14 cellular contexts compared by ENCODE assay signal in genomic region chr9:19656704-19657103, GRCh38.
DNase-seq lines count a peak whose midpoint lies in the region; ATAC-seq and TF ChIP-seq lines count a peak whose summit lies in the region.
"Had no signal": no experiment of that assay in that cellular context is flagged by ENCODE, and none has a peak within 500 bp of the region (broad histone marks: within the 10 kb centered on the region; RNA-seq: fewer than 3 reads in every experiment).

No MANE protein-coding gene starts in this region.

- no peak overlapping the region for H2AFZ ChIP-seq in neural cell (ENCODE audit: low read depth, low read length)

- TF ChIP-seq RAD21 in neural cell (conservative IDR thresholded peaks at IDR 0.05) = no peak

- H3K9me3 ChIP-seq in neural cell (ENCODE audit: low read length) = no peaks in the 10 kb centered on the region
- H3K9me3 ChIP-seq: A549, BE2C, HAP-1 had no signal

- H3K9me2 ChIP-seq in neural cell (ENCODE audit: insufficient read depth, low read length) = no peaks in the 10 kb centered on the region

- H4K20me1 ChIP-seq in neural cell (ENCODE audit: insufficient read depth) = no peaks in the 10 kb centered on the region

- H3K4me3 ChIP-seq in dorsolateral prefrontal cortex (no peak overlapping the region), neural cell (ENCODE audit: low read length) (no peak overlapping the region)
- H3K4me3 ChIP-seq: A549, GM12878, HAP-1 had no signal

- H3K4me2 ChIP-seq in neural cell (ENCODE audit: low read length) = no peak overlapping the region
- H3K4me2 ChIP-seq: A549 had no signal

- H3K27me3 ChIP-seq in dorsolateral prefrontal cortex (no peaks in the 10 kb centered on the region), neural cell (ENCODE audit: insufficient read depth, low read depth, low read length) (no peaks in the 10 kb centered on the region)
- H3K27me3 ChIP-seq: BE2C had no signal

- H3K36me3 ChIP-seq in neural cell (ENCODE audit: insufficient read depth, low read length) = no peaks in the 10 kb centered on the region
- H3K36me3 ChIP-seq: BE2C, HAP-1 had no signal

- no peak for ATAC-seq in HG03097 (IDR thresholded peaks at IDR 0.05; ENCODE audit: low FRiP score, unreplicated experiment)
- no peak for ATAC-seq in HG02970 (IDR thresholded peaks at IDR 0.05; ENCODE audit: low FRiP score, unreplicated experiment)
- ATAC-seq: A549, GM12878 had no signal

- intact Hi-C loops in dorsolateral prefrontal cortex (cut with DNase I) = loop anchor here in 1 of 2 donors (5.0 to 10.0 kb wide), 2 partner anchors 36 to 1288 kb away; no protein-coding TSS in a partner anchor

- no peak for TF ChIP-seq CTCF in dorsolateral prefrontal cortex (IDR thresholded peaks at IDR 0.05 in 54 of 56, conservative IDR thresholded peaks at IDR 0.05 in 2 of 56; ENCODE audit: low read depth in 1 of 56, partially characterized antibody in 56 of 56)
- no peak for TF ChIP-seq CTCF in neural cell (IDR thresholded peaks at IDR 0.05; ENCODE audit: poor library complexity, severe bottlenecking)

- no peak overlapping the region for H3K9ac ChIP-seq in neural cell (ENCODE audit: low read length)

- H3K27ac ChIP-seq in dorsolateral prefrontal cortex (peak overlapping the region in 48 of 59 donors; percentile 5 to 92 (median 56)), neural cell (ENCODE audit: low read length) (peak overlapping the region; percentile 33)
- H3K27ac ChIP-seq: A549, C4-2B had no signal

- TF ChIP-seq EP300 in neural cell (conservative IDR thresholded peaks at IDR 0.05; ENCODE audit: poor library complexity, severe bottlenecking) = no peak

- no peaks in the 10 kb centered on the region for H3K79me2 ChIP-seq in neural cell (replicated peaks; ENCODE audit: insufficient read depth, low read length)

- DNase-seq in NCI-H524 (lab: John Stamatoyannopoulos, UW) (peak; percentile 47 to 87), dorsolateral prefrontal cortex (no peak), NCI-H1105 treated with DMSO at 0.1 percent for 48 hours (lab: John Stamatoyannopoulos, UW) (no peak)
- DNase-seq: BE2C; CD4-positive, alpha-beta memory T cell; DMS79; GOT3 had no signal

- no peaks in the 10 kb centered on the region for H3F3A ChIP-seq in neural cell (ENCODE audit: insufficient read depth, low read length, poor library complexity, severe bottlenecking)

TF ChIP-seq in neural cell, 6 proteins besides CTCF, POLR2A, EP300 and RAD21:
- TF ChIP-seq, protein P1, sequence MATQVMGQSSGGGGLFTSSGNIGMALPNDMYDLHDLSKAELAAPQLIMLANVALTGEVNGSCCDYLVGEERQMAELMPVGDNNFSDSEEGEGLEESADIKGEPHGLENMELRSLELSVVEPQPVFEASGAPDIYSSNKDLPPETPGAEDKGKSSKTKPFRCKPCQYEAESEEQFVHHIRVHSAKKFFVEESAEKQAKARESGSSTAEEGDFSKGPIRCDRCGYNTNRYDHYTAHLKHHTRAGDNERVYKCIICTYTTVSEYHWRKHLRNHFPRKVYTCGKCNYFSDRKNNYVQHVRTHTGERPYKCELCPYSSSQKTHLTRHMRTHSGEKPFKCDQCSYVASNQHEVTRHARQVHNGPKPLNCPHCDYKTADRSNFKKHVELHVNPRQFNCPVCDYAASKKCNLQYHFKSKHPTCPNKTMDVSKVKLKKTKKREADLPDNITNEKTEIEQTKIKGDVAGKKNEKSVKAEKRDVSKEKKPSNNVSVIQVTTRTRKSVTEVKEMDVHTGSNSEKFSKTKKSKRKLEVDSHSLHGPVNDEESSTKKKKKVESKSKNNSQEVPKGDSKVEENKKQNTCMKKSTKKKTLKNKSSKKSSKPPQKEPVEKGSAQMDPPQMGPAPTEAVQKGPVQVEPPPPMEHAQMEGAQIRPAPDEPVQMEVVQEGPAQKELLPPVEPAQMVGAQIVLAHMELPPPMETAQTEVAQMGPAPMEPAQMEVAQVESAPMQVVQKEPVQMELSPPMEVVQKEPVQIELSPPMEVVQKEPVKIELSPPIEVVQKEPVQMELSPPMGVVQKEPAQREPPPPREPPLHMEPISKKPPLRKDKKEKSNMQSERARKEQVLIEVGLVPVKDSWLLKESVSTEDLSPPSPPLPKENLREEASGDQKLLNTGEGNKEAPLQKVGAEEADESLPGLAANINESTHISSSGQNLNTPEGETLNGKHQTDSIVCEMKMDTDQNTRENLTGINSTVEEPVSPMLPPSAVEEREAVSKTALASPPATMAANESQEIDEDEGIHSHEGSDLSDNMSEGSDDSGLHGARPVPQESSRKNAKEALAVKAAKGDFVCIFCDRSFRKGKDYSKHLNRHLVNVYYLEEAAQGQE (IDR thresholded peaks at IDR 0.05; ENCODE audit: borderline replicate concordance) = no peak
- TF ChIP-seq TAF1 (IDR thresholded peaks at IDR 0.05; ENCODE audit: low read depth) (no peak), MXI1 (conservative IDR thresholded peaks at IDR 0.05; ENCODE audit: poor library complexity, severe bottlenecking) (no peak), EZH2 (IDR thresholded peaks at IDR 0.05; ENCODE audit: borderline replicate concordance, insufficient read depth, low read length, poor library complexity, severe bottlenecking) (no peak), SMC3 (conservative IDR thresholded peaks at IDR 0.05; ENCODE audit: poor library complexity) (no peak), POLR2AphosphoS5 (IDR thresholded peaks at IDR 0.05) (no peak)

Comparison
In these comparisons a context has a peak if more than half of its experiments do, and no peak if none do; other contexts are left out.
1. DNase-seq: peak in NCI-H524 (2 of 2); none in dorsolateral prefrontal cortex (0 of 10) and NCI-H1105 treated with DMSO at 0.1 percent for 48 hours (single experiment).